17 cellular contexts compared by ENCODE assay signal in genomic region chr22:29080061-29080975, GRCh38. TPM values are rescaled to one million over a fixed set of nuclear protein-coding genes. Genes with fewer than 3 reads are reported as not detected.
DNase-seq lines count a peak whose midpoint lies in the region; ATAC-seq and TF ChIP-seq lines count a peak whose summit lies in the region.
"Had no signal": no experiment of that assay in that cellular context is flagged by ENCODE, and none has a peak within 500 bp of the region (broad histone marks: within the 10 kb centered on the region; RNA-seq: fewer than 3 reads in every experiment).

No MANE protein-coding gene starts in this region.

- H3F3A ChIP-seq in neural progenitor cell (ENCODE audit: low read depth) = peaks cover 15% of the 10 kb centered on the region

- H3K9me3 Mint-ChIP-seq in neural progenitor cell = no peaks in the 10 kb centered on the region
- no peaks in the 10 kb centered on the region for H3K9me3 Mint-ChIP-seq in activated T-cell treated with anti-CD3 and anti-CD28 coated beads, Interleukin-2, amount 50 U/mL, for 24 hours
- H3K9me3 Mint-ChIP-seq: activated naive CD4-positive, alpha-beta T cell treated with anti-CD3 and anti-CD28 coated beads, Interleukin-2, amount 10 ng/mL, durations not matched to agents 7 days and 5 days; CD4-positive, CD25-positive, alpha-beta regulatory T cell; nephron progenitor cell had no signal

- ATAC-seq in DND-41 (ENCODE audit: insufficient read depth, low read depth) = no peak
- no peak for ATAC-seq in HG03354 (IDR thresholded peaks at IDR 0.05; ENCODE audit: poor library complexity, severe bottlenecking, unreplicated experiment)
- ATAC-seq in HG03571 (IDR thresholded peaks at IDR 0.05; ENCODE audit: unreplicated experiment) = no peak
- ATAC-seq in GM21423 (IDR thresholded peaks at IDR 0.05; ENCODE audit: unreplicated experiment) = no peak

- H3K9ac ChIP-seq in DND-41 (ENCODE audit: low read depth, low read length) (peak overlapping the region; percentile 56), neural progenitor cell (no peak overlapping the region)

- no peak overlapping the region for H3K4me3 Mint-ChIP-seq in neural progenitor cell
- no peak overlapping the region for H3K4me3 Mint-ChIP-seq in activated T-cell treated with anti-CD3 and anti-CD28 coated beads, Interleukin-2, amount 50 U/mL, for 24 hours
- H3K4me3 Mint-ChIP-seq: activated naive CD4-positive, alpha-beta T cell treated with anti-CD3 and anti-CD28 coated beads, Interleukin-2, amount 10 ng/mL, durations not matched to agents 7 days and 5 days; CD4-positive, CD25-positive, alpha-beta regulatory T cell; nephron progenitor cell had no signal

- H3K27ac Mint-ChIP-seq in neural progenitor cell = peak overlapping the region; percentile 17
- H3K27ac Mint-ChIP-seq in activated T-cell treated with anti-CD3 and anti-CD28 coated beads, Interleukin-2, amount 50 U/mL, for 24 hours = no peak overlapping the region
- H3K27ac Mint-ChIP-seq: activated naive CD4-positive, alpha-beta T cell treated with anti-CD3 and anti-CD28 coated beads, Interleukin-2, amount 10 ng/mL, durations not matched to agents 7 days and 5 days; CD4-positive, CD25-positive, alpha-beta regulatory T cell; nephron progenitor cell had no signal

- peaks cover 27% of the 10 kb centered on the region for H3K4me1 Mint-ChIP-seq in neural progenitor cell
- no peaks in the 10 kb centered on the region for H3K4me1 Mint-ChIP-seq in activated T-cell treated with anti-CD3 and anti-CD28 coated beads, Interleukin-2, amount 50 U/mL, for 24 hours (ENCODE audit: low read depth)
- H3K4me1 Mint-ChIP-seq: CD4-positive, CD25-positive, alpha-beta regulatory T cell had no signal

- H3K27me3 Mint-ChIP-seq in neural progenitor cell (ENCODE audit: insufficient read depth, low read depth) = no peaks in the 10 kb centered on the region
- peaks cover 43% of the 10 kb centered on the region for H3K27me3 Mint-ChIP-seq in activated T-cell treated with anti-CD3 and anti-CD28 coated beads, Interleukin-2, amount 50 U/mL, for 24 hours

- no peaks in the 10 kb centered on the region for H3K36me3 Mint-ChIP-seq in neural progenitor cell
- no peaks in the 10 kb centered on the region for H3K36me3 Mint-ChIP-seq in activated T-cell treated with anti-CD3 and anti-CD28 coated beads, Interleukin-2, amount 50 U/mL, for 24 hours (ENCODE audit: low read depth)
- H3K36me3 Mint-ChIP-seq: activated naive CD4-positive, alpha-beta T cell treated with anti-CD3 and anti-CD28 coated beads, Interleukin-2, amount 10 ng/mL, durations not matched to agents 7 days and 5 days; CD4-positive, CD25-positive, alpha-beta regulatory T cell had no signal

- peak overlapping the region; percentile 42 for H3K4me2 ChIP-seq in DND-41 (ENCODE audit: insufficient read depth, low read length)
- peak overlapping the region; percentile 12 for H3K4me2 ChIP-seq in neural progenitor cell

- H3K4me1 ChIP-seq in DND-41 (ENCODE audit: insufficient read depth, low read length) (peaks cover 72% of the 10 kb centered on the region), neural progenitor cell (peaks cover 9% of the 10 kb centered on the region)

- H3K9me3 ChIP-seq in DND-41 (ENCODE audit: insufficient read depth, low read length, severe bottlenecking) (no peaks in the 10 kb centered on the region), neural progenitor cell (ENCODE audit: low read depth) (no peaks in the 10 kb centered on the region)

- H3K27me3 ChIP-seq in DND-41 (ENCODE audit: insufficient read depth, low read length, poor library complexity) (no peaks in the 10 kb centered on the region), neural progenitor cell (peaks cover 12% of the 10 kb centered on the region)

- H2AFZ ChIP-seq in DND-41 (ENCODE audit: low read depth, low read length) = peak overlapping the region; percentile 21; the same call in 1 of the 2 replicates
- peak overlapping the region; percentile 59 for H2AFZ ChIP-seq in neural progenitor cell (replicated peaks)

- no peak for TF ChIP-seq CTCF in DND-41 (IDR thresholded peaks at IDR 0.05; ENCODE audit: borderline replicate concordance, extremely low read depth, low read length, poor library complexity, severe bottlenecking)
- no peak for TF ChIP-seq CTCF in neural progenitor cell (IDR thresholded peaks at IDR 0.05)

- H4K20me1 ChIP-seq in DND-41 (ENCODE audit: insufficient read depth, low read length) (no peaks in the 10 kb centered on the region), neural progenitor cell (ENCODE audit: low read depth) (no peaks in the 10 kb centered on the region)

- DNase-seq in DND-41 = no peak
- DNase-seq in NCI-H2171 treated with DMSO at 0.1 percent for 48 hours (lab: John Stamatoyannopoulos, UW) = peak; percentile 92
- peak; percentile 6 for DNase-seq in amniotic stem cell (lab: John Stamatoyannopoulos, UW)
- no peak for DNase-seq in neural progenitor cell (ENCODE audit: low spot score)
- DNase-seq in activated T-cell treated with anti-CD3 and anti-CD28 coated beads, Interleukin-2, amount 50 U/mL, for 24 hours = no peak
- DNase-seq: activated CD4-positive, alpha-beta T cell treated with anti-CD3 and anti-CD28 coated beads, Interleukin-2, amount 50 U/mL, for 48 hours; activated naive CD4-positive, alpha-beta T cell treated with anti-CD3 and anti-CD28 coated beads, Interleukin-2, amount 10 ng/mL, durations not matched to agents 7 days and 5 days; CD4-positive, CD25-positive, alpha-beta regulatory T cell; cerebellar nuclear complex; nephron progenitor cell; stimulated activated CD4-positive, alpha-beta T cell treated with anti-CD3 and anti-CD28 coated beads, Interleukin-15, amount 100 ng/mL, for 24 hours; stimulated activated CD8-positive, alpha-beta memory T cell treated with anti-CD3 and anti-CD28 coated beads, Interleukin-4, amount 100 ng/mL, for 48 hours had no signal

- H3K27ac ChIP-seq in DND-41 (ENCODE audit: low read length) (peak overlapping the region; percentile 95), neural progenitor cell (no peak overlapping the region)

- peaks cover 74% of the 10 kb centered on the region for H3K79me2 ChIP-seq in DND-41 (ENCODE audit: insufficient read depth, low read length)
- H3K79me2 ChIP-seq in neural progenitor cell (ENCODE audit: low read depth) = no peaks in the 10 kb centered on the region

- H3K36me3 ChIP-seq in DND-41 (ENCODE audit: insufficient read depth, low read length) (no peaks in the 10 kb centered on the region; the same call in 1 of the 2 replicates), neural progenitor cell (no peaks in the 10 kb centered on the region)

- H3K4me3 ChIP-seq in DND-41 (ENCODE audit: low read depth in 1 of 2, low read length in 2 of 2) = peak overlapping the region in 1 of 2 experiments; percentile 22; a peak in 2 of 4 replicates
- H3K4me3 ChIP-seq in neural progenitor cell = no peak overlapping the region

RNA-seq across cellular contexts. Expression of gene KREMEN1, which starts 7.5 kb away (rescaled TPM):
- 1.4 and 1.9 TPM in 2 replicates for total RNA-seq in neural progenitor cell (ENCODE audit: low replicate concordance)

RNA-seq across cellular contexts. Expression of gene C22orf31, which starts 18.7 kb away (rescaled TPM):
- total RNA-seq in neural progenitor cell (ENCODE audit: low replicate concordance) = not detected in 2 replicates
- total RNA-seq: CD4-positive, CD25-positive, alpha-beta regulatory T cell; kidney epithelial cell; NCI-H460 had no signal

Comparison
In these comparisons a context has a peak if more than half of its experiments do, and no peak if none do; other contexts are left out.
1. DNase-seq: peak in NCI-H2171 treated with DMSO at 0.1 percent for 48 hours (single experiment) and amniotic stem cell (single experiment); none in DND-41 (single experiment), neural progenitor cell (single experiment) and activated T-cell treated with anti-CD3 and anti-CD28 coated beads, Interleukin-2, amount 50 U/mL, for 24 hours (single experiment).